11 cellular contexts compared by ENCODE assay signal in the genomic region with DNA sequence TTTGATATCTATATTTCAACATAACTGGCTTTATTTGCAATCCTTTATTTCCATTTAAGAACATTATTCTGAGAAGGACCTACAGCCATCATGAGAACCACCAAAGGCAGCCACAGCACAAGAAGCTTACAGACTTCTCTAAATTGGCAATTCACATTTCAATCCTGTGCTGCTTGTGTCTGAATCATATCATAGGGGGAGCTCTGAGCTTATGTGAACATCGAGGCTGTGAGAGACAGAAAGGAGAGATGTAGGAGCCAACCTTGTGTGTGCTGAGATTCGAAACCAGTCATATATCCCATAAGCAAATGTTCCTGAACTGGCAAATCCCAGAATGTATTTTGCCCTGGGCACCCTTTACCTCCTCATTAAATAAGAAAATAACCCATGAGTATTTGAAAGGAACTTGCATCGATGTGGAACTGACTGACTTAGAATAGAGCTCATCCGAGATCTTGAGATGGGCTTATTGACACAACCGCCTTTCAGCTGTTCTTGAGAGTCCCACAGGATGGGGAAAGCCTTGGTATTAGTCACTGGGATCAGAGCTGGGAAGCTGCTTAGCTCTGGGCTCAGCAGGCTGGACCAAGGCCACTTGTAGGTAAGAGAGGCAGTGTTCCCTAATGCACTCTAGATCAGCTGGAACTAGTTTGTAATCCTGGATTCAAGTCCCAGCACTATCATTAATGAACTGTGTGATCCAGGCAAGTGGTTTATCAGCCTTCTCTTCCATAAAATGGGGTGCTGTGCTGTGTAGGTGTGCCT.
A peak's percentile ranks its signal among the peaks of the same experiment; 100 is the strongest.
DNase-seq lines count a peak whose midpoint lies in the region; ATAC-seq, FAIRE-seq and TF ChIP-seq lines count a peak whose summit lies in the region.
"Had no signal": no experiment of that assay in that cellular context is flagged by ENCODE, and none has a peak within 500 bp of the region (broad histone marks: within the 10 kb centered on the region; RNA-seq: fewer than 3 reads in every experiment).

No MANE protein-coding gene starts in this region.

- H3K79me2 ChIP-seq in HCT116 (ENCODE audit: insufficient read depth, low read length) (no peaks in the 10 kb centered on the region), PC-9 (ENCODE audit: low read depth) (no peaks in the 10 kb centered on the region)

- H3K4me3 Mint-ChIP-seq in WTC11: no peak overlapping the region
- H3K4me3 Mint-ChIP-seq: activated naive CD4-positive, alpha-beta T cell treated with anti-CD3 and anti-CD28 coated beads for 36 hours; CD4-positive, alpha-beta memory T cell had no signal

- no TSS peak for BruUV-seq in HCT116 (replicated peaks; lab: Mats Ljungman, UMichigan)
- BruUV-seq in PC-9 (replicated peaks; lab: Mats Ljungman, UMichigan): no TSS peak

- peaks cover 19% of the 10 kb centered on the region for H3K4me1 Mint-ChIP-seq in WTC11

- H3K36me3 Mint-ChIP-seq in WTC11: no peaks in the 10 kb centered on the region
- H3K36me3 Mint-ChIP-seq: CD4-positive, alpha-beta memory T cell had no signal

- H3K36me3 ChIP-seq in HCT116 (ENCODE audit: control insufficient read depth in 1 of 2, insufficient read depth in 2 of 2, low read length in 2 of 2): no peaks in the 10 kb centered on the region
- H3K36me3 ChIP-seq in adipocyte (ENCODE audit: control insufficient read depth, insufficient read depth, low read length, severe bottlenecking): no peaks in the 10 kb centered on the region
- H3K36me3 ChIP-seq in lung (ENCODE audit: control insufficient read depth in 2 of 2, insufficient read depth in 2 of 2, low read length in 2 of 2): no peaks in the 10 kb centered on the region
- no peaks in the 10 kb centered on the region for H3K36me3 ChIP-seq in PC-9 (ENCODE audit: low read depth)

- TF ChIP-seq CTCF in HCT116 (IDR thresholded peaks at IDR 0.05 in 2 of 3, conservative IDR thresholded peaks at IDR 0.05 in 1 of 3; ENCODE audit: borderline replicate concordance in 1 of 3, insufficient read depth in 1 of 3, low read depth in 2 of 3, low read length in 2 of 3) (peak in 1 of 3 experiments; percentile 13; a peak in 1 of 6 replicates), lung (IDR thresholded peaks at IDR 0.05; ENCODE audit: control extremely low read depth, extremely low read depth) (no peak), PC-9 (conservative IDR thresholded peaks at IDR 0.05) (no peak), WTC11 (IDR thresholded peaks at IDR 0.05) (no peak)

- H3F3A ChIP-seq in PC-9 (ENCODE audit: insufficient read depth, low read depth): no peaks in the 10 kb centered on the region

- H3K4me1 ChIP-seq in HCT116 (ENCODE audit: control insufficient read depth in 1 of 2, insufficient read depth in 2 of 2, low read length in 2 of 2) (peaks cover 0 to 10% of the 10 kb centered on the region in 2 experiments; a peak in 2 of 4 replicates), adipocyte (ENCODE audit: control insufficient read depth, insufficient read depth, low read length) (peaks cover 49% of the 10 kb centered on the region), lung (ENCODE audit: control insufficient read depth in 2 of 2, insufficient read depth in 2 of 2, low read length in 2 of 2) (peaks cover 3 to 25% of the 10 kb centered on the region in 2 donors), PC-9 (replicated peaks; ENCODE audit: insufficient read depth) (no peaks in the 10 kb centered on the region)

- RAD21 ChIA-PET in HCT116 (lab: Charles Lee; ENCODE audit: low non-redundant PET in 1 of 2, low total read pairs in 2 of 2, uncharacterized antibody in 2 of 2, unreplicated experiment in 2 of 2): interaction anchor here in 1 of 2 experiments (0.6 kb wide), 1 partner anchor 148 kb away, joined by 3 read pairs; no protein-coding TSS in a partner anchor

- peak; percentile 36 for DNase-seq in ACHN
- DNase-seq in HCT116 (ENCODE audit: low read depth, low spot score): no peak
- peak; percentile 40 for DNase-seq in adipocyte (ENCODE audit: low read depth)
- DNase-seq in lung (ENCODE audit: low spot score): no peak
- DNase-seq in GM12891 (ENCODE audit: insufficient read length, low spot score): no peak
- DNase-seq in PC-9: no peak
- DNase-seq in stimulated activated CD4-positive, alpha-beta T cell treated with anti-CD3 and anti-CD28 coated beads, Interleukin-4, amount 100 ng/mL, for 1 hour: no peak
- DNase-seq in WTC11 (ENCODE audit: low spot score): no peak
- DNase-seq: activated naive CD4-positive, alpha-beta T cell treated with anti-CD3 and anti-CD28 coated beads for 36 hours; CD4-positive, alpha-beta memory T cell; PC-3 had no signal

- H3K9me3 ChIP-seq in HCT116 (ENCODE audit: control insufficient read depth in 1 of 2, insufficient read depth in 1 of 2, low read depth in 1 of 2, low read length in 2 of 2) (no peaks in the 10 kb centered on the region), adipocyte (ENCODE audit: control insufficient read depth, low read length) (no peaks in the 10 kb centered on the region), lung (ENCODE audit: control insufficient read depth in 2 of 2, insufficient read depth in 1 of 2, low read length in 1 of 2) (no peaks in the 10 kb centered on the region), PC-9 (ENCODE audit: insufficient read depth, low read depth) (no peaks in the 10 kb centered on the region)

- intact Hi-C loops in HCT116 (cut with micrococcal nuclease) (loop anchor here (10.0 kb wide), 1 partner anchor 202 kb away; no protein-coding TSS in a partner anchor), PC-9 (cut with micrococcal nuclease; ENCODE audit: unreplicated experiment) (no loop called here)

- no peak for TF ChIP-seq POLR2A in HCT116 (IDR thresholded peaks at IDR 0.05; ENCODE audit: borderline replicate concordance, extremely low read depth, insufficient read depth, insufficient read length)
- TF ChIP-seq POLR2A in GM12891 (IDR thresholded peaks at IDR 0.05; ENCODE audit: low read depth, low read length): no peak

- peak; percentile 49 for TF ChIP-seq RAD21 in HCT116 (IDR thresholded peaks at IDR 0.05; ENCODE audit: low read depth)

- no peaks in the 10 kb centered on the region for H3K9me2 ChIP-seq in HCT116 (ENCODE audit: insufficient read depth)
- no peaks in the 10 kb centered on the region for H3K9me2 ChIP-seq in PC-9 (ENCODE audit: insufficient read depth)

- no peak overlapping the region for H3K27ac Mint-ChIP-seq in WTC11
- H3K27ac Mint-ChIP-seq: activated naive CD4-positive, alpha-beta T cell treated with anti-CD3 and anti-CD28 coated beads for 36 hours; CD4-positive, alpha-beta memory T cell had no signal

- no peak for ATAC-seq in HCT116
- ATAC-seq in lung (ENCODE audit: insufficient read depth, low FRiP score): no peak
- no peak for ATAC-seq in WTC11
- ATAC-seq: PC-3 had no signal

- H3K27ac ChIP-seq in HCT116 (ENCODE audit: low read depth, low read length) (no peak overlapping the region), lung (ENCODE audit: low read depth in 1 of 2, low read length in 1 of 2) (peak overlapping the region; percentile 15 to 22), PC-9 (no peak overlapping the region)

- no peak overlapping the region for H3K4me3 ChIP-seq in HCT116 (replicated peaks in 1 of 2; ENCODE audit: low read depth in 1 of 2, low read length in 2 of 2)
- H3K4me3 ChIP-seq in adipocyte (ENCODE audit: low read length): peak overlapping the region; percentile 41
- H3K4me3 ChIP-seq in lung: no peak overlapping the region
- no peak overlapping the region for H3K4me3 ChIP-seq in PC-9

- H3K9ac ChIP-seq in HCT116 (ENCODE audit: low read length): no peak overlapping the region
- H3K9ac ChIP-seq in adipocyte (ENCODE audit: low read length): peak overlapping the region; percentile 52

- CTCF ChIA-PET in HCT116 (lab: Charles Lee) (interaction anchor here (0.9 to 1.4 kb wide), 3 partner anchors 11 to 200 kb away, joined by 4 read pairs; no protein-coding TSS in a partner anchor), PC-9 (lab: Charles Lee) (no interaction called here), WTC11 (lab: Charles Lee) (interaction anchor here (0.6 to 2.3 kb wide), 9 partner anchors 8 to 291 kb away, joined by 3 to 12 read pairs (median 3); no protein-coding TSS in a partner anchor)

- POLR2A ChIA-PET in HCT116 (lab: Charles Lee) (no interaction called here), PC-9 (lab: Charles Lee; ENCODE audit: unreplicated experiment) (interaction anchor here (0.6 kb wide), 1 partner anchor 659 kb away, joined by 5 read pairs; no protein-coding TSS in a partner anchor), WTC11 (lab: Charles Lee) (no interaction called here)

- no peak overlapping the region for H2AFZ ChIP-seq in HCT116 (ENCODE audit: low read depth, low read length, poor library complexity, severe bottlenecking)
- no peak overlapping the region for H2AFZ ChIP-seq in PC-9

- no peaks in the 10 kb centered on the region for H3K9me3 Mint-ChIP-seq in WTC11
- H3K9me3 Mint-ChIP-seq: activated naive CD4-positive, alpha-beta T cell treated with anti-CD3 and anti-CD28 coated beads for 36 hours had no signal

- in situ Hi-C loops in ACHN (cut with HindIII; ENCODE audit: low pct_ligation_motif_present, low pct_unique_long_range_greater_than_20kb, low sequenced_read_pairs): no loop called here

- H3K4me2 ChIP-seq in HCT116 (ENCODE audit: low read length) (no peak overlapping the region), PC-9 (no peak overlapping the region)

- no peak for FAIRE-seq in GM12891 (lab: Jason Lieb, UNC)

- peaks cover 5% of the 10 kb centered on the region; the same call in 1 of the 2 replicates for H3K27me3 ChIP-seq in HCT116 (ENCODE audit: insufficient read depth, low read length)
- no peaks in the 10 kb centered on the region for H3K27me3 ChIP-seq in adipocyte (replicated peaks; ENCODE audit: control insufficient read depth, insufficient read depth, low read length)
- no peaks in the 10 kb centered on the region for H3K27me3 ChIP-seq in lung (ENCODE audit: control insufficient read depth, insufficient read depth)
- peaks cover 93% of the 10 kb centered on the region for H3K27me3 ChIP-seq in PC-9 (ENCODE audit: insufficient read depth, low read depth)

- whole genome bisulfite sequencing in lung, 2 donors: 71 to 80% methylated on average over 5 of the region's 5 CpGs

- no peaks in the 10 kb centered on the region for H3K27me3 Mint-ChIP-seq in WTC11 (ENCODE audit: low read depth)

- H4K20me1 ChIP-seq in HCT116 (ENCODE audit: insufficient read depth) (no peaks in the 10 kb centered on the region), PC-9 (ENCODE audit: insufficient read depth) (no peaks in the 10 kb centered on the region)

TF ChIP-seq in HCT116, 20 proteins besides CTCF, POLR2A, EP300 and RAD21 (continues in another document):
- TF ChIP-seq CEBPB (IDR thresholded peaks at IDR 0.05; ENCODE audit: low read depth): no peak

TF ChIP-seq in GM12891, 5 proteins besides CTCF, POLR2A, EP300 and RAD21 (continues in another document):
- no peak for TF ChIP-seq PAX5 (IDR thresholded peaks at IDR 0.05; ENCODE audit: insufficient read depth, low read length, severe bottlenecking)
- no peak for TF ChIP-seq POU2F2 (IDR thresholded peaks at IDR 0.05; ENCODE audit: low read depth, low read length)
- TF ChIP-seq POLR2AphosphoS5 (IDR thresholded peaks at IDR 0.05; ENCODE audit: low read depth, low read length): no peak

Comparison
In these comparisons a context has a peak if more than half of its experiments do, and no peak if none do; other contexts are left out.
1. DNase-seq: peak in ACHN (single experiment) and adipocyte (single experiment); none in HCT116 (single experiment), lung (single experiment), GM12891 (single experiment), PC-9 (0 of 2), stimulated activated CD4-positive, alpha-beta T cell treated with anti-CD3 and anti-CD28 coated beads, Interleukin-4, amount 100 ng/mL, for 1 hour (single experiment) and WTC11 (single experiment).
2. H3K27ac ChIP-seq: peak in lung (2 of 2); none in HCT116 (single experiment) and PC-9 (single experiment).